In the genomic region with DNA sequence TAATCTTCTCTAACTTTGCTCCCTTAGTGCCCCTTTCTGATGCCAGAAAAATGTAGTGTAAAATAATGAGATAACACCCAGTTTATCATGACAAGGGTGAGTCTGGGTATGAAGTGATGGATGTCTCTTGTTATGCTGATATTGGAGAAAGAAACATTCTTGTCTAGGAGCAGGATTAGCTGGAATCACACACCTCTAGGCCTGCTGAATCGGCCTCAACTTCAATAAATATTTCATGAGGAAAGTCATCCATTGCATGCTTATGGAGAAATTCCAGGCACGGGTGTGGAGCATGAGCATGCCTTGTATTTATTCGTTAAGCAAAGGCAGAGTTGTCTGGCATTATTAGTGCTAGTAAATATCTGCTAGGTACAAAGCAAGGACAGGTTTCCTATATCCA, we compare ENCODE assay signal across 8 cellular contexts.
"Had no signal": no experiment of that assay in that cellular context is flagged by ENCODE, and none has a peak within 500 bp of the region (broad histone marks: within the 10 kb centered on the region; RNA-seq: fewer than 3 reads in every experiment).

No MANE protein-coding gene starts in this region.

- H3K27ac ChIP-seq: HL-60, KMS-11 had no signal

- H3K4me2 ChIP-seq: KMS-11 had no signal

- H3K4me3 Mint-ChIP-seq: IgD-negative memory B cell had no signal

- ATAC-seq: HepG2, K562 had no signal

- H3K4me3 ChIP-seq: K562 had no signal

- DNase-seq: IMR-90, KBM-7, KG1 had no signal

- H3K36me3 Mint-ChIP-seq: IgD-negative memory B cell had no signal

- H3K27me3 Mint-ChIP-seq: IgD-negative memory B cell had no signal

- H3K27ac Mint-ChIP-seq: IgD-negative memory B cell had no signal

- H3K9ac ChIP-seq: KMS-11 had no signal

- H3K4me1 Mint-ChIP-seq: IgD-negative memory B cell had no signal
